Comparison of ENCODE assay signal across 20 cellular contexts in the genomic region with DNA sequence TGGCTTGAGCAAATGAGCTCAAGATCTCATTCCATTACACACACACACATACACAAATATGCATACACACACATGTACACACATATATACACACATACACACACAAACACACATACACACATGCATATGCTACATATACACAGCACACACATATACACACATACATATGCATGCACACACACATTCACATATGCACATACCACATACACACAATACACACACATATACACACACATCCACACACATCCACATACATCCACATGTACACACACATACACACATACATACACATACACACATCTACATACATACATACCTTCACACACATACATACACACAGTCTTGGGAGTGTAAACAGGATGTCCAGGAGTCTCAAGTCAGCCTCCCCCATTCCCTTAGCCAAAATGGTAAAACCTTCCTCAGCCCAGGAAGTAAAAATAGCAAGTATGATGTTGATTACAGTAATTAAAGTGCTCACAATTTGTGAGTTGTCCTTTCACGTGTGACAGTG. TPM values are rescaled to one million over a fixed set of nuclear protein-coding genes. Genes with fewer than 3 reads are reported as not detected.
"Had no signal": no experiment of that assay in that cellular context is flagged by ENCODE, and none has a peak within 500 bp of the region (broad histone marks: within the 10 kb centered on the region; RNA-seq: fewer than 3 reads in every experiment).

No MANE protein-coding gene starts in this region.

- H3K36me3 ChIP-seq: prostate gland had no signal

- H3K9me3 Mint-ChIP-seq: naive thymus-derived CD4-positive, alpha-beta T cell; stimulated activated naive B cell treated with anti-CD40 and anti-IgM and Interleukin-4, amounts not matched to agents 10 μg/mL and 1 μg/mL and 100 μg/mL, for 72 hours; stimulated activated naive CD8-positive, alpha-beta T cell treated with anti-CD3 and anti-CD28 coated beads, Interleukin-15, amount 100 ng/mL, for 72 hours had no signal

- H3K4me3 ChIP-seq: heart left ventricle, prostate gland, testis, tibial nerve had no signal

- H3K36me3 Mint-ChIP-seq: stimulated activated naive B cell treated with anti-CD40 and anti-IgM and Interleukin-4, amounts not matched to agents 10 μg/mL and 1 μg/mL and 100 μg/mL, for 72 hours had no signal

- H3K27ac ChIP-seq: heart left ventricle, parathyroid adenoma, prostate gland, testis, tibial nerve had no signal

- FAIRE-seq: endometrium, frontal cortex, islet of Langerhans had no signal

- H3K4me3 Mint-ChIP-seq: naive thymus-derived CD4-positive, alpha-beta T cell; stimulated activated naive B cell treated with anti-CD40 and anti-IgM and Interleukin-4, amounts not matched to agents 10 μg/mL and 1 μg/mL and 100 μg/mL, for 72 hours; stimulated activated naive CD8-positive, alpha-beta T cell treated with anti-CD3 and anti-CD28 coated beads, Interleukin-15, amount 100 ng/mL, for 72 hours had no signal

- H3K27ac Mint-ChIP-seq: naive thymus-derived CD4-positive, alpha-beta T cell; stimulated activated naive B cell treated with anti-CD40 and anti-IgM and Interleukin-4, amounts not matched to agents 10 μg/mL and 1 μg/mL and 100 μg/mL, for 72 hours; stimulated activated naive CD8-positive, alpha-beta T cell treated with anti-CD3 and anti-CD28 coated beads, Interleukin-15, amount 100 ng/mL, for 72 hours had no signal

- H3K9ac ChIP-seq: parathyroid adenoma had no signal

- H3K4me1 ChIP-seq: prostate gland had no signal

- H2AFZ ChIP-seq: parathyroid adenoma had no signal

- H3K9me3 ChIP-seq: heart left ventricle, prostate gland, testis, tibial nerve had no signal

- H3K27me3 ChIP-seq: testis had no signal

- H3K79me2 ChIP-seq: parathyroid adenoma had no signal

- DNase-seq: effector memory CD4-positive, alpha-beta T cell; heart left ventricle; hippocampal formation; kidney glomerular epithelial cell; mammary epithelial cell; naive thymus-derived CD4-positive, alpha-beta T cell; nucleus accumbens; stimulated activated CD4-positive, alpha-beta T cell treated with anti-CD3 and anti-CD28 coated beads, Interleukin-2, amount 100 ng/mL, for 24 hours; stimulated activated CD4-positive, alpha-beta T cell treated with anti-CD3 and anti-CD28 coated beads, Interleukin-4, amount 100 ng/mL, for 4 hours; stimulated activated naive B cell treated with anti-CD40 and anti-IgM and Interleukin-4, amounts not matched to agents 10 μg/mL and 1 μg/mL and 100 μg/mL, for 72 hours; stimulated activated naive CD8-positive, alpha-beta T cell treated with anti-CD3 and anti-CD28 coated beads, Interleukin-15, amount 100 ng/mL, for 72 hours; testis had no signal

RNA-seq across cellular contexts. Expression of a gene that starts 12.8 kb away (rescaled TPM):
- total RNA-seq: mononuclear cell had no signal
- polyA plus RNA-seq: naive thymus-derived CD4-positive, alpha-beta T cell had no signal

RNA-seq across cellular contexts. Expression of a gene that starts 26.4 kb away (rescaled TPM):
- total RNA-seq: esophagus mucosa, mammary epithelial cell had no signal
- polyA plus RNA-seq: mammary epithelial cell had no signal
